ENCODE assay signal across 25 cellular contexts in genomic region chr1:19381261-19381660, GRCh38.
DNase-seq lines count a peak whose midpoint lies in the region; ATAC-seq and TF ChIP-seq lines count a peak whose summit lies in the region.
"Had no signal": no experiment of that assay in that cellular context is flagged by ENCODE, and none has a peak within 500 bp of the region (broad histone marks: within the 10 kb centered on the region; RNA-seq: fewer than 3 reads in every experiment).

No MANE protein-coding gene starts in this region.

- no peak overlapping the region for H3K27ac ChIP-seq in trophoblast cell (ENCODE audit: low read depth, low read length)
- H3K27ac ChIP-seq in prostate gland, result no peak overlapping the region
- H3K27ac ChIP-seq: A549, C4-2B, SJCRH30 had no signal

- H3K9me3 ChIP-seq in trophoblast cell (ENCODE audit: insufficient read depth, low read depth, low read length), result no peaks in the 10 kb centered on the region
- H3K9me3 ChIP-seq in prostate gland, result no peaks in the 10 kb centered on the region
- H3K9me3 ChIP-seq: MG63 had no signal

- H3K4me2 ChIP-seq in trophoblast cell (ENCODE audit: low read length), result no peak overlapping the region
- H3K4me2 ChIP-seq: A549 had no signal

- H3K18ac ChIP-seq in trophoblast cell (ENCODE audit: low read length), result peak overlapping the region; percentile 48

- TF ChIP-seq POLR2A in prostate gland (IDR thresholded peaks at IDR 0.05), result no peak

- peaks cover 25% of the 10 kb centered on the region for H3K4me1 Mint-ChIP-seq in stimulated activated naive CD8-positive, alpha-beta T cell treated with anti-CD3 and anti-CD28 coated beads, Interleukin-15, amount 100 ng/mL, for 72 hours

- no peak overlapping the region for H4K8ac ChIP-seq in trophoblast cell (ENCODE audit: low read depth, low read length)

- H3K27ac Mint-ChIP-seq in stimulated activated naive CD8-positive, alpha-beta T cell treated with anti-CD3 and anti-CD28 coated beads, Interleukin-15, amount 100 ng/mL, for 72 hours, result peak overlapping the region; percentile 52 to 83
- H3K27ac Mint-ChIP-seq: CD8-positive, alpha-beta T cell had no signal

- no peaks in the 10 kb centered on the region for H3K79me2 ChIP-seq in trophoblast cell (ENCODE audit: control insufficient read depth, insufficient read depth, low read length, poor library complexity)

- H3K79me1 ChIP-seq in trophoblast cell (ENCODE audit: low read length), result no peaks in the 10 kb centered on the region

- no peak overlapping the region for H3K23ac ChIP-seq in trophoblast cell (ENCODE audit: low read length)

- H3K4me1 ChIP-seq in trophoblast cell (ENCODE audit: control insufficient read depth in 1 of 2, insufficient read depth in 2 of 2, low read length in 2 of 2), result peaks cover 3 to 8% of the 10 kb centered on the region in 2 experiments
- peaks cover 14% of the 10 kb centered on the region for H3K4me1 ChIP-seq in prostate gland (replicated peaks)
- H3K4me1 ChIP-seq: SJCRH30 had no signal

- no peaks in the 10 kb centered on the region for H3K9me3 Mint-ChIP-seq in stimulated activated naive CD8-positive, alpha-beta T cell treated with anti-CD3 and anti-CD28 coated beads, Interleukin-15, amount 100 ng/mL, for 72 hours
- H3K9me3 Mint-ChIP-seq: CD8-positive, alpha-beta T cell had no signal

- no peak for TF ChIP-seq CTCF in prostate gland (IDR thresholded peaks at IDR 0.05)

- H2BK120ac ChIP-seq in trophoblast cell (ENCODE audit: insufficient read depth, low read length, poor library complexity), result no peak overlapping the region

- H2BK5ac ChIP-seq in trophoblast cell (ENCODE audit: low read depth, low read length, poor library complexity), result no peak overlapping the region

- H3K36me3 ChIP-seq in trophoblast cell (ENCODE audit: control insufficient read depth in 1 of 2, insufficient read depth in 2 of 2, low read length in 2 of 2) (peaks cover 45 to 56% of the 10 kb centered on the region in 2 experiments), prostate gland (no peaks in the 10 kb centered on the region)

- no CpG with 5 or more reads among the region's 6 CpGs for WGBS in trophoblast cell (ENCODE audit: extremely low coverage, insufficient coverage, insufficient read length)
- 73% methylated on average over 6 of the region's 6 CpGs for WGBS in prostate gland

- DNase-seq in stimulated activated naive CD8-positive, alpha-beta T cell treated with anti-CD3 and anti-CD28 coated beads, Interleukin-15, amount 100 ng/mL, for 72 hours, result no peak
- no peak for DNase-seq in stimulated activated naive CD8-positive, alpha-beta T cell treated with anti-CD3 and anti-CD28 coated beads, Interleukin-15, Interleukin-2, amounts not matched to agents 100 U/mL and 50 U/mL, for 24 hours
- DNase-seq in head of caudate nucleus, result peak in 36 of 42 donors; percentile 24 to 82 (median 52)
- no peak for DNase-seq in trophoblast cell
- DNase-seq in prostate gland (ENCODE audit: low spot score), result no peak
- DNase-seq: AML-193; CD8-positive, alpha-beta T cell; DMS 273 treated with DMSO at 0.1 percent for 48 hours; DMS79; EL; GF-D8; KBM-7; MG63; NCI-H2029; NCI-H446 treated with DMSO at 0.1 percent for 48 hours; NCI-H526; NCI-H82; NK-92 treated with Interleukin-12 subunit alpha and Interleukin-12 subunit beta, amount 100 ng/mL, for 24 hours; PC-3; SJCRH30 had no signal

- H3K27me3 ChIP-seq in trophoblast cell (ENCODE audit: insufficient read depth, low read length) (no peaks in the 10 kb centered on the region), prostate gland (replicated peaks; ENCODE audit: insufficient read depth) (no peaks in the 10 kb centered on the region)
- H3K27me3 ChIP-seq: MG63, SJCRH30 had no signal

- H3K4me3 Mint-ChIP-seq in stimulated activated naive CD8-positive, alpha-beta T cell treated with anti-CD3 and anti-CD28 coated beads, Interleukin-15, amount 100 ng/mL, for 72 hours, result no peak overlapping the region
- H3K4me3 Mint-ChIP-seq: CD8-positive, alpha-beta T cell had no signal

- no peak overlapping the region for H3K9ac ChIP-seq in trophoblast cell (ENCODE audit: low read length)

- H2AFZ ChIP-seq in trophoblast cell (ENCODE audit: insufficient read depth, low read length, poor library complexity), result no peak overlapping the region

- H3K14ac ChIP-seq in trophoblast cell (ENCODE audit: low read length), result no peak overlapping the region

- H3K27me3 Mint-ChIP-seq in stimulated activated naive CD8-positive, alpha-beta T cell treated with anti-CD3 and anti-CD28 coated beads, Interleukin-15, amount 100 ng/mL, for 72 hours, result no peaks in the 10 kb centered on the region

- H4K12ac ChIP-seq in trophoblast cell (ENCODE audit: low read depth, low read length), result no peak overlapping the region

- intact Hi-C loops in head of caudate nucleus (cut with DNase I) (no loop called here), prostate gland (cut with DNase I) (no loop called here)

- no peak overlapping the region for H3K4me3 ChIP-seq in trophoblast cell (ENCODE audit: low read depth, low read length)
- H3K4me3 ChIP-seq in prostate gland, result no peak overlapping the region
- H3K4me3 ChIP-seq: A549, MG63, SJCRH30 had no signal

- no peak overlapping the region for H4K91ac ChIP-seq in trophoblast cell (ENCODE audit: low read depth, low read length)

- H3K4ac ChIP-seq in trophoblast cell (ENCODE audit: low read depth, low read length), result no peak overlapping the region

- no peak overlapping the region for H2AK5ac ChIP-seq in trophoblast cell (ENCODE audit: low read length)

- ATAC-seq in stimulated activated naive CD8-positive, alpha-beta T cell treated with anti-CD3 and anti-CD28 coated beads, Interleukin-15, amount 100 ng/mL, for 72 hours, result no peak
- ATAC-seq in stimulated activated naive CD8-positive, alpha-beta T cell treated with anti-CD3 and anti-CD28 coated beads, Interleukin-15, Interleukin-2, amounts not matched to agents 100 U/mL and 50 U/mL, for 24 hours, result no peak
- no peak for ATAC-seq in GM21576 (IDR thresholded peaks at IDR 0.05; ENCODE audit: unreplicated experiment)
- no peak for ATAC-seq in GM21786 (IDR thresholded peaks at IDR 0.05; ENCODE audit: unreplicated experiment)
- ATAC-seq: A549; CD8-positive, alpha-beta T cell; PC-3; SK-N-SH treated with all-trans-retinoic acid at 6 μM for 48 hours had no signal

- H2BK12ac ChIP-seq in trophoblast cell (ENCODE audit: low read length), result no peak overlapping the region

Comparison
In these comparisons a context has a peak if more than half of its experiments do, and no peak if none do; other contexts are left out.
1. DNase-seq: peak in head of caudate nucleus (36 of 42); none in stimulated activated naive CD8-positive, alpha-beta T cell treated with anti-CD3 and anti-CD28 coated beads, Interleukin-15, amount 100 ng/mL, for 72 hours (0 of 2), stimulated activated naive CD8-positive, alpha-beta T cell treated with anti-CD3 and anti-CD28 coated beads, Interleukin-15, Interleukin-2, amounts not matched to agents 100 U/mL and 50 U/mL, for 24 hours (single experiment), trophoblast cell (0 of 2) and prostate gland (single experiment).